ENCODE assay signal across 20 cellular contexts in genomic region chr7:97601941-97602457, GRCh38.
A peak's percentile ranks its signal among the peaks of the same experiment; 100 is the strongest.
DNase-seq lines count a peak whose midpoint lies in the region; ATAC-seq and TF ChIP-seq lines count a peak whose summit lies in the region.
"Had no signal": no experiment of that assay in that cellular context is flagged by ENCODE, and none has a peak within 500 bp of the region (broad histone marks: within the 10 kb centered on the region; RNA-seq: fewer than 3 reads in every experiment).

No MANE protein-coding gene starts in this region.

- peak overlapping the region; percentile 75 for H3K27ac Mint-ChIP-seq in Calu3 (ENCODE audit: unreplicated experiment)
- H3K27ac Mint-ChIP-seq: CD14-positive monocyte; IgD-negative memory B cell; stimulated activated memory B cell treated with anti-CD40 and anti-IgM and Interleukin-4, amounts not matched to agents 10 μg/mL and 1 μg/mL and 100 μg/mL, for 72 hours had no signal

- TF ChIP-seq POLR2A in esophagus squamous epithelium (IDR thresholded peaks at IDR 0.05): no peak

- peaks cover 18% of the 10 kb centered on the region for H3K4me1 Mint-ChIP-seq in Calu3 (ENCODE audit: low read depth, unreplicated experiment)
- H3K4me1 Mint-ChIP-seq: CD14-positive monocyte; IgD-negative memory B cell; stimulated activated memory B cell treated with anti-CD40 and anti-IgM and Interleukin-4, amounts not matched to agents 10 μg/mL and 1 μg/mL and 100 μg/mL, for 72 hours had no signal

- no peaks in the 10 kb centered on the region for H3K27me3 Mint-ChIP-seq in Calu3 (ENCODE audit: unreplicated experiment)
- H3K27me3 Mint-ChIP-seq: IgD-negative memory B cell; stimulated activated memory B cell treated with anti-CD40 and anti-IgM and Interleukin-4, amounts not matched to agents 10 μg/mL and 1 μg/mL and 100 μg/mL, for 72 hours had no signal

- 57 to 75% methylated on average over 1 of the region's 1 CpG for WGBS in esophagus squamous epithelium, 2 donors

- H3K27me3 ChIP-seq in dorsolateral prefrontal cortex (peaks cover 0 to 15% (median 0%) of the 10 kb centered on the region in 45 donors), esophagus squamous epithelium (no peaks in the 10 kb centered on the region)
- H3K27me3 ChIP-seq: ascending aorta, foreskin keratinocyte, pancreas had no signal

- H3K9me3 Mint-ChIP-seq in Calu3 (ENCODE audit: low read depth, unreplicated experiment): no peaks in the 10 kb centered on the region
- H3K9me3 Mint-ChIP-seq: stimulated activated memory B cell treated with anti-CD40 and anti-IgM and Interleukin-4, amounts not matched to agents 10 μg/mL and 1 μg/mL and 100 μg/mL, for 72 hours had no signal

- no peak for TF ChIP-seq CTCF in Calu3 (IDR thresholded peaks at IDR 0.05; ENCODE audit: unreplicated experiment)
- TF ChIP-seq CTCF in dorsolateral prefrontal cortex (IDR thresholded peaks at IDR 0.05 in 54 of 56, conservative IDR thresholded peaks at IDR 0.05 in 2 of 56; ENCODE audit: low read depth in 1 of 56, partially characterized antibody in 56 of 56): no peak
- no peak for TF ChIP-seq CTCF in esophagus squamous epithelium (IDR thresholded peaks at IDR 0.05)

- no TSS peak for BruUV-seq in Calu3 (replicated peaks; lab: Mats Ljungman, UMichigan)

- ATAC-seq in GM19328 (IDR thresholded peaks at IDR 0.05; ENCODE audit: unreplicated experiment): peak; percentile 54
- ATAC-seq in HG02588 (IDR thresholded peaks at IDR 0.05; ENCODE audit: unreplicated experiment): peak; percentile 80
- peak; percentile 83 for ATAC-seq in HG03354 (IDR thresholded peaks at IDR 0.05; ENCODE audit: poor library complexity, severe bottlenecking, unreplicated experiment)
- ATAC-seq: foreskin keratinocyte, pancreas had no signal

- DNase-seq in Calu3 (no peak), dorsolateral prefrontal cortex (no peak), KG1 (lab: John Stamatoyannopoulos, UW) (no peak), NCI-H2227 (lab: John Stamatoyannopoulos, UW; ENCODE audit: unreplicated experiment) (no peak), esophagus squamous epithelium (lab: John Stamatoyannopoulos, UW) (no peak)
- DNase-seq: activated CD8-positive, alpha-beta memory T cell treated with anti-CD3 and anti-CD28 coated beads for 24 hours; DMS79; left ventricle myocardium inferior; NCI-H2171; pancreas; trophoblast cell had no signal

- H3K36me3 Mint-ChIP-seq in Calu3 (ENCODE audit: insufficient read depth, unreplicated experiment): no peaks in the 10 kb centered on the region
- H3K36me3 Mint-ChIP-seq: CD14-positive monocyte; IgD-negative memory B cell; stimulated activated memory B cell treated with anti-CD40 and anti-IgM and Interleukin-4, amounts not matched to agents 10 μg/mL and 1 μg/mL and 100 μg/mL, for 72 hours had no signal

- no peaks in the 10 kb centered on the region for H3K4me1 ChIP-seq in esophagus squamous epithelium
- H3K4me1 ChIP-seq: ascending aorta, foreskin keratinocyte, left ventricle myocardium inferior, pancreas had no signal

- no peak overlapping the region for H3K4me3 Mint-ChIP-seq in Calu3 (ENCODE audit: low read depth, unreplicated experiment)
- H3K4me3 Mint-ChIP-seq: CD14-positive monocyte; IgD-negative memory B cell; stimulated activated memory B cell treated with anti-CD40 and anti-IgM and Interleukin-4, amounts not matched to agents 10 μg/mL and 1 μg/mL and 100 μg/mL, for 72 hours had no signal

- no peaks in the 10 kb centered on the region for H3K36me3 ChIP-seq in esophagus squamous epithelium
- H3K36me3 ChIP-seq: ascending aorta, left ventricle myocardium inferior, pancreas had no signal

- CTCF ChIA-PET in Calu3 (lab: Charles Lee): no interaction called here

- intact Hi-C loops in Calu3 (cut with micrococcal nuclease; ENCODE audit: unreplicated experiment) (loop anchor here (10.0 kb wide), 2 partner anchors 57 to 133 kb away; partner anchors contain the start of gene TAC1), dorsolateral prefrontal cortex (cut with DNase I) (no loop called here), esophagus squamous epithelium (cut with DNase I) (no loop called here)

- no peak overlapping the region for H3K27ac ChIP-seq in dorsolateral prefrontal cortex
- no peak overlapping the region for H3K27ac ChIP-seq in esophagus squamous epithelium
- H3K27ac ChIP-seq: ascending aorta, foreskin keratinocyte, left ventricle myocardium inferior, pancreas had no signal

- no peaks in the 10 kb centered on the region for H3K9me3 ChIP-seq in esophagus squamous epithelium
- H3K9me3 ChIP-seq: ascending aorta, left ventricle myocardium inferior, pancreas had no signal

- H3K4me3 ChIP-seq in dorsolateral prefrontal cortex (no peak overlapping the region), esophagus squamous epithelium (no peak overlapping the region)
- H3K4me3 ChIP-seq: ascending aorta, left ventricle myocardium inferior, pancreas, smooth muscle cell had no signal
